In genomic region chr13:113551081-113552000, GRCh38 we compare ENCODE assay signal across 16 cellular contexts. TPM values are rescaled to one million over a fixed set of nuclear protein-coding genes. Genes with fewer than 3 reads are reported as not detected.
DNase-seq lines count a peak whose midpoint lies in the region; ATAC-seq and TF ChIP-seq lines count a peak whose summit lies in the region.
"Had no signal": no experiment of that assay in that cellular context is flagged by ENCODE, and none has a peak within 500 bp of the region (broad histone marks: within the 10 kb centered on the region; RNA-seq: fewer than 3 reads in every experiment).

No MANE protein-coding gene starts in this region.

- no peak overlapping the region for H3K4me3 Mint-ChIP-seq in activated CD8-positive, alpha-beta memory T cell treated with anti-CD3 and anti-CD28 coated beads, Interleukin-2, amount 10 ng/mL, durations not matched to agents 7 days and 5 days
- H3K4me3 Mint-ChIP-seq in neural progenitor cell = no peak overlapping the region
- H3K4me3 Mint-ChIP-seq: activated CD4-positive, alpha-beta T cell treated with anti-CD3 and anti-CD28 coated beads, Interleukin-2, amount 10 ng/mL, durations not matched to agents 24 days and 14 days had no signal

- no peaks in the 10 kb centered on the region for H3K9me2 ChIP-seq in MM.1S (replicated peaks; ENCODE audit: insufficient read depth, low read length)

- no peaks in the 10 kb centered on the region for H3F3A ChIP-seq in neural progenitor cell (ENCODE audit: low read depth)
- H3F3A ChIP-seq in MM.1S (ENCODE audit: insufficient read depth, low read length) = no peaks in the 10 kb centered on the region

- H4K20me1 ChIP-seq in neural progenitor cell (ENCODE audit: low read depth) (peaks cover 24% of the 10 kb centered on the region), MM.1S (ENCODE audit: insufficient read depth, low read length) (no peaks in the 10 kb centered on the region)

- no peaks in the 10 kb centered on the region for H3K4me1 Mint-ChIP-seq in activated CD8-positive, alpha-beta memory T cell treated with anti-CD3 and anti-CD28 coated beads, Interleukin-2, amount 10 ng/mL, durations not matched to agents 7 days and 5 days
- peaks cover 29% of the 10 kb centered on the region for H3K4me1 Mint-ChIP-seq in neural progenitor cell
- H3K4me1 Mint-ChIP-seq: activated CD4-positive, alpha-beta T cell treated with anti-CD3 and anti-CD28 coated beads, Interleukin-2, amount 10 ng/mL, durations not matched to agents 24 days and 14 days had no signal

- ATAC-seq in activated CD8-positive, alpha-beta memory T cell treated with anti-CD3 and anti-CD28 coated beads, Interleukin-2, amount 10 ng/mL, durations not matched to agents 7 days and 5 days = no peak
- ATAC-seq: esophagus mucosa, GM12878 had no signal

- no peaks in the 10 kb centered on the region; the same call in none of the 2 replicates for H3K36me3 ChIP-seq in H7 (replicated peaks; ENCODE audit: control insufficient read depth, insufficient read depth, low read length)
- no peaks in the 10 kb centered on the region for H3K36me3 ChIP-seq in neural progenitor cell
- H3K36me3 ChIP-seq in MM.1S (replicated peaks; ENCODE audit: insufficient read depth, low read length) = no peaks in the 10 kb centered on the region

- no peak overlapping the region for H3K4me3 ChIP-seq in H7 (ENCODE audit: insufficient read depth, low read depth, low read length)
- H3K4me3 ChIP-seq in neural progenitor cell = no peak overlapping the region
- H3K4me3 ChIP-seq in MM.1S (ENCODE audit: low read length) = no peak overlapping the region
- H3K4me3 ChIP-seq: BLaER1, GM12878 had no signal

- H3K9ac ChIP-seq in neural progenitor cell (no peak overlapping the region), MM.1S (ENCODE audit: low read length) (no peak overlapping the region)

- TF ChIP-seq CTCF in neural progenitor cell (IDR thresholded peaks at IDR 0.05) (no peak), MM.1S (IDR thresholded peaks at IDR 0.05; ENCODE audit: low read length) (no peak)

- H3K4me2 ChIP-seq in neural progenitor cell (no peak overlapping the region), MM.1S (ENCODE audit: low read depth, low read length) (no peak overlapping the region)
- H3K4me2 ChIP-seq: BLaER1 had no signal

- no peak overlapping the region for H3K27ac ChIP-seq in neural progenitor cell
- no peak overlapping the region for H3K27ac ChIP-seq in MM.1S (ENCODE audit: low read length)

- no peaks in the 10 kb centered on the region for H3K36me3 Mint-ChIP-seq in activated CD8-positive, alpha-beta memory T cell treated with anti-CD3 and anti-CD28 coated beads, Interleukin-2, amount 10 ng/mL, durations not matched to agents 7 days and 5 days
- H3K36me3 Mint-ChIP-seq in neural progenitor cell = peaks cover 8% of the 10 kb centered on the region

- H3K79me2 ChIP-seq in neural progenitor cell (ENCODE audit: low read depth) (peaks cover 11% of the 10 kb centered on the region), MM.1S (ENCODE audit: low read length) (no peaks in the 10 kb centered on the region)

- H3K4me1 ChIP-seq in neural progenitor cell (peaks cover 11% of the 10 kb centered on the region), MM.1S (ENCODE audit: low read length) (no peaks in the 10 kb centered on the region)

- CTCF ChIA-PET in activated CD8-positive, alpha-beta memory T cell treated with anti-CD3 and anti-CD28 coated beads, Interleukin-2, amount 10 ng/mL, durations not matched to agents 7 days and 5 days (lab: Charles Lee) = interaction anchor here (1.0 kb wide), 1 partner anchor 10 kb away, joined by 3 read pairs; no protein-coding TSS in a partner anchor

- H3K9me3 ChIP-seq in neural progenitor cell (ENCODE audit: low read depth) = no peaks in the 10 kb centered on the region
- no peaks in the 10 kb centered on the region for H3K9me3 ChIP-seq in MM.1S (replicated peaks; ENCODE audit: insufficient read depth, low read length)
- H3K9me3 ChIP-seq: BLaER1 had no signal

- DNase-seq in H7 (peak; percentile 29), NCI-H2029 (lab: John Stamatoyannopoulos, UW) (peak; percentile 43), neural progenitor cell (ENCODE audit: low spot score) (no peak), NK-92 (lab: John Stamatoyannopoulos, UW; ENCODE audit: unreplicated experiment) (no peak), MM.1S (no peak)
- DNase-seq in activated CD8-positive, alpha-beta memory T cell treated with anti-CD3 and anti-CD28 coated beads, Interleukin-2, amount 10 ng/mL, durations not matched to agents 7 days and 5 days = peak; percentile 19
- no peak for DNase-seq in activated CD4-positive, CD25-positive, alpha-beta regulatory T cell (lab: John Stamatoyannopoulos, UW)
- DNase-seq: activated CD4-positive, alpha-beta T cell treated with anti-CD3 and anti-CD28 coated beads, Interleukin-2, amount 10 ng/mL, durations not matched to agents 24 days and 14 days; amygdala; cortex of kidney; kidney glomerular epithelial cell; NCI-H524 treated with DMSO at 0.1 percent for 48 hours had no signal

- H3K27ac Mint-ChIP-seq in activated CD8-positive, alpha-beta memory T cell treated with anti-CD3 and anti-CD28 coated beads, Interleukin-2, amount 10 ng/mL, durations not matched to agents 7 days and 5 days = no peak overlapping the region
- H3K27ac Mint-ChIP-seq in neural progenitor cell = peak overlapping the region; percentile 3
- H3K27ac Mint-ChIP-seq: activated CD4-positive, alpha-beta T cell treated with anti-CD3 and anti-CD28 coated beads, Interleukin-2, amount 10 ng/mL, durations not matched to agents 24 days and 14 days had no signal

- no peaks in the 10 kb centered on the region for H3K9me3 Mint-ChIP-seq in activated CD8-positive, alpha-beta memory T cell treated with anti-CD3 and anti-CD28 coated beads, Interleukin-2, amount 10 ng/mL, durations not matched to agents 7 days and 5 days (ENCODE audit: low read depth)
- H3K9me3 Mint-ChIP-seq in neural progenitor cell = no peaks in the 10 kb centered on the region
- H3K9me3 Mint-ChIP-seq: activated CD4-positive, alpha-beta T cell treated with anti-CD3 and anti-CD28 coated beads, Interleukin-2, amount 10 ng/mL, durations not matched to agents 24 days and 14 days had no signal

- no peaks in the 10 kb centered on the region for H3K27me3 Mint-ChIP-seq in activated CD8-positive, alpha-beta memory T cell treated with anti-CD3 and anti-CD28 coated beads, Interleukin-2, amount 10 ng/mL, durations not matched to agents 7 days and 5 days
- H3K27me3 Mint-ChIP-seq in neural progenitor cell (ENCODE audit: insufficient read depth, low read depth) = peaks cover 2% of the 10 kb centered on the region
- H3K27me3 Mint-ChIP-seq: activated CD4-positive, alpha-beta T cell treated with anti-CD3 and anti-CD28 coated beads, Interleukin-2, amount 10 ng/mL, durations not matched to agents 24 days and 14 days; progenitor cell of endocrine pancreas had no signal

- no peaks in the 10 kb centered on the region for H3K27me3 ChIP-seq in H7 (ENCODE audit: control insufficient read depth, insufficient read depth, low read length)
- H3K27me3 ChIP-seq in neural progenitor cell = no peaks in the 10 kb centered on the region
- H3K27me3 ChIP-seq in MM.1S (replicated peaks; ENCODE audit: insufficient read depth, low read length) = no peaks in the 10 kb centered on the region
- H3K27me3 ChIP-seq: BLaER1 had no signal

- no peak overlapping the region for H2AFZ ChIP-seq in neural progenitor cell (replicated peaks)
- no peak overlapping the region for H2AFZ ChIP-seq in MM.1S (ENCODE audit: low read length)

RNA-seq across cellular contexts. Expression of gene TFDP1, which starts 33.2 kb away (rescaled TPM):
- total RNA-seq in H7 (2014; rRNA removed; shearing (Covaris generic)) = 62.2 and 78.2 TPM in 2 replicates
- 100 to 1,000 TPM; 168 to 175 TPM for total RNA-seq in activated CD8-positive, alpha-beta memory T cell treated with anti-CD3 and anti-CD28 coated beads, Interleukin-2, amount 10 ng/mL, durations not matched to agents 7 days and 5 days
- total RNA-seq in neural progenitor cell (ENCODE audit: low replicate concordance) = 57.5 and 88.6 TPM in 2 replicates

Comparison
In these comparisons a context has a peak if more than half of its experiments do, and no peak if none do; other contexts are left out.
1. DNase-seq: peak in H7 (single experiment), NCI-H2029 (single experiment) and activated CD8-positive, alpha-beta memory T cell treated with anti-CD3 and anti-CD28 coated beads, Interleukin-2, amount 10 ng/mL, durations not matched to agents 7 days and 5 days (single experiment); none in neural progenitor cell (single experiment), activated CD4-positive, CD25-positive, alpha-beta regulatory T cell (0 of 4), NK-92 (single experiment) and MM.1S (single experiment).